Comparison of ENCODE assay signal across 11 cellular contexts in the genomic region with DNA sequence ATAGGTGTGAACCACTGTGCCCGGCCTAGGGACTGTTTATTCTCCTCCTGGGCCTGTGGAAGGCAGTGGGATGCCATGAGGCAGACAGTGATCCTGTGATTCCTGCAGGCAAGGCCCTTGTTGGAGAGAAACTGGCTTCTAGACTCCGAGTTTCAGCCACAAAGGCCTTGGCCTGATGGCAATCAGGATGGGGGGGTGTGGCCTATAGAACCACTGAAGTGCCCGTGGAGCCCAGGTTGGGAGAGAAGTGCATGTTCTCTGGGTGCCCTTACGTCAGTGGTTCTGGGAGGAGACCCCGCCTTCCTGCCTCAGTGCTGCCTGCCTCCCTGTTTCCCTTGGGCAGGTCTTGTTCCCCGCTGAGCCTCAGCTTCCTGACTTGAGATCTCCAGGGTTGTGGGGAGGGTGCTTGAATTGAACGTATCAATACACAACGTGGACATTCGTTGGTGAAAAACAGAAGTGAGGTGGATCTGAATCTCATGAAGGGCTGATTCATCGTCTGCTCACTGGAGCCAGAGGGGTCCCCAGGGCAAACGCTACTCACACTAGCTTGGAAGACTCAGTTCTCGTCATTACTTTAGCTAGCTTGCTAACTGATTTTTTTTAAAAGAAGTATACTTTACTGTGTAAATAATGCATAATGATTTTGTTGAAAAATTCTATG. TPM values are rescaled to one million over a fixed set of nuclear protein-coding genes. Genes with fewer than 3 reads are reported as not detected.
DNase-seq lines count a peak whose midpoint lies in the region; ATAC-seq lines count a peak whose summit lies in the region.
"Had no signal": no experiment of that assay in that cellular context is flagged by ENCODE, and none has a peak within 500 bp of the region (broad histone marks: within the 10 kb centered on the region; RNA-seq: fewer than 3 reads in every experiment).

No MANE protein-coding gene starts in this region.

- H3K4me1 ChIP-seq in effector memory CD4-positive, alpha-beta T cell (ENCODE audit: control insufficient read depth, insufficient read depth, low read length, poor library complexity, severe bottlenecking), result peaks cover 84% of the 10 kb centered on the region
- H3K4me1 ChIP-seq in Karpas-422 (ENCODE audit: low read length), result peaks cover 6% of the 10 kb centered on the region; the same call in 1 of the 2 replicates

- no peak overlapping the region; the same call in 1 of the 2 replicates for H2AFZ ChIP-seq in Karpas-422 (ENCODE audit: low read length)

- H3K4me3 ChIP-seq in effector memory CD4-positive, alpha-beta T cell (ENCODE audit: insufficient read depth, low read depth, low read length, poor library complexity, severe bottlenecking), result no peak overlapping the region
- H3K4me3 ChIP-seq in skeletal muscle cell (ENCODE audit: low read depth, low read length), result no peak overlapping the region
- no peak overlapping the region for H3K4me3 ChIP-seq in Karpas-422 (ENCODE audit: low read length)

- H3K9ac ChIP-seq in Karpas-422 (ENCODE audit: low read length), result no peak overlapping the region

- no peaks in the 10 kb centered on the region for H3K9me2 ChIP-seq in Karpas-422 (replicated peaks; ENCODE audit: insufficient read depth, low read length)

- no peak for ATAC-seq in GM21717 (IDR thresholded peaks at IDR 0.05; ENCODE audit: unreplicated experiment)

- H3K36me3 ChIP-seq in effector memory CD4-positive, alpha-beta T cell (ENCODE audit: control insufficient read depth, insufficient read depth, low read length), result no peaks in the 10 kb centered on the region
- no peaks in the 10 kb centered on the region for H3K36me3 ChIP-seq in Karpas-422 (ENCODE audit: insufficient read depth, low read length)

- no peaks in the 10 kb centered on the region for H3K79me2 ChIP-seq in Karpas-422 (ENCODE audit: low read length)

- no peak overlapping the region for H3K4me2 ChIP-seq in Karpas-422 (ENCODE audit: low read depth, low read length, poor library complexity, severe bottlenecking)

- DNase-seq in GM03348 (ENCODE audit: low spot score) (peak; percentile 77), RPMI7951 (ENCODE audit: low read depth) (peak; percentile 82), skeletal muscle cell (ENCODE audit: low read depth) (peak; percentile 94), NCI-H1436 treated with DMSO at 0.1 percent for 48 hours (lab: John Stamatoyannopoulos, UW) (no peak), Karpas-422 (no peak), OCI-M2 (lab: John Stamatoyannopoulos, UW; ENCODE audit: unreplicated experiment) (no peak)
- DNase-seq in effector memory CD4-positive, alpha-beta T cell, result no peak
- DNase-seq: Kasumi-1; kidney; stimulated activated CD4-positive, alpha-beta T cell treated with anti-CD3 and anti-CD28 coated beads, Interleukin-2, amount 100 ng/mL, for 48 hours had no signal

- H3K9me3 ChIP-seq in effector memory CD4-positive, alpha-beta T cell (ENCODE audit: control insufficient read depth, low read length), result no peaks in the 10 kb centered on the region
- H3K9me3 ChIP-seq in Karpas-422 (ENCODE audit: low read length), result no peaks in the 10 kb centered on the region

- no peaks in the 10 kb centered on the region for H3K27me3 ChIP-seq in effector memory CD4-positive, alpha-beta T cell (replicated peaks; ENCODE audit: control insufficient read depth, insufficient read depth, low read length, poor library complexity, severe bottlenecking)
- no peaks in the 10 kb centered on the region for H3K27me3 ChIP-seq in Karpas-422 (ENCODE audit: low read length)

- peak overlapping the region; percentile 89 for H3K27ac ChIP-seq in effector memory CD4-positive, alpha-beta T cell (ENCODE audit: insufficient read depth, low read length, poor library complexity, severe bottlenecking)
- H3K27ac ChIP-seq in Karpas-422 (ENCODE audit: low read length), result no peak overlapping the region

- H4K20me1 ChIP-seq in Karpas-422 (ENCODE audit: insufficient read depth, low read depth, low read length), result no peaks in the 10 kb centered on the region

RNA-seq across cellular contexts. Expression of a gene that starts 31.8 kb away (rescaled TPM):
- 10.7 and 11.2 TPM in 2 replicates for total RNA-seq in RPMI7951 (2014; rRNA removed; shearing (Covaris generic))
- 0.04 TPM in 1 of 2 replicates, not detected in the other for total RNA-seq in Karpas-422 (2014; rRNA removed; shearing (Covaris generic); ENCODE audit: low replicate concordance)

RNA-seq across cellular contexts. Expression of a gene that starts 51.7 kb away (rescaled TPM):
- total RNA-seq in RPMI7951 (2014; rRNA removed; shearing (Covaris generic)), result 11.2 and 13.7 TPM in 2 replicates
- 17.6 and 20.8 TPM in 2 replicates for total RNA-seq in Karpas-422 (2014; rRNA removed; shearing (Covaris generic); ENCODE audit: low replicate concordance)

RNA-seq across cellular contexts. Expression of a gene that starts 54.9 kb away (rescaled TPM):
- total RNA-seq in RPMI7951 (2014; rRNA removed; shearing (Covaris generic)), result 26.9 and 33.6 TPM in 2 replicates
- total RNA-seq in Karpas-422 (2014; rRNA removed; shearing (Covaris generic); ENCODE audit: low replicate concordance), result 77.7 and 81.9 TPM in 2 replicates

Comparison
In these comparisons a context has a peak if more than half of its experiments do, and no peak if none do; other contexts are left out.
1. DNase-seq: peak in GM03348 (single experiment), RPMI7951 (single experiment) and skeletal muscle cell (single experiment); none in effector memory CD4-positive, alpha-beta T cell (0 of 3), NCI-H1436 treated with DMSO at 0.1 percent for 48 hours (single experiment), Karpas-422 (single experiment) and OCI-M2 (single experiment).
2. RNA of a gene that starts 31.8 kb away (total RNA-seq): 10.7 to 11.2 TPM in RPMI7951; 0.04 TPM in Karpas-422; every median in the first group is over 10 times any median in the second.